ENCODE assay signal across 29 cellular contexts in the genomic region with DNA sequence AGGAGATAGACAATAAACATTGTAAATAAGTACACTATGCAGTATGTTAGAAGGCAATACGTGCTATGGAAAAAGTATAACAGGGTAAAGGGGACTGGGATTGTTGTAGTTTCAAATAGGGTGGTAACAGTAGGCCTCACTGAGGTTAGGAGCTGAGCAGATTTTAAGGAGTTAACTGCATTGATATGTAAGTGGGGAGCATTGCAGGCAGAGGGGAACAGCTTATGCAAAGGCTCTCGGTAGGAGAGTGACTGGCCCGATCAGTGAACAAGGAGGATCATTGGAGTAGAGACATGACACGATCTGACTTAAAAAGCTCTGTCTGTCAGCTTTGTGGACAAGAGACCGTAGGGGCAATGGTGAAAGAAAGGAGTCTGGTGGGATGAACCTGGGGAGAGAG.
"Had no signal": no experiment of that assay in that cellular context is flagged by ENCODE, and none has a peak within 500 bp of the region (broad histone marks: within the 10 kb centered on the region; RNA-seq: fewer than 3 reads in every experiment).

No MANE protein-coding gene starts in this region.

- H3K27me3 ChIP-seq: breast epithelium, SJCRH30 had no signal

- H3K4me1 ChIP-seq: breast epithelium, SJCRH30 had no signal

- H3K36me3 ChIP-seq: breast epithelium had no signal

- H3K4me2 ChIP-seq: SK-N-SH had no signal

- ATAC-seq: activated CD4-positive, CD25-positive, alpha-beta regulatory T cell treated with anti-CD3 and anti-CD28 coated beads, Interleukin-2, amount 50 U/mL, for 24 hours; activated CD8-positive, alpha-beta T cell treated with anti-CD3 and anti-CD28 coated beads for 36 hours; activated T-cell treated with anti-CD3 and anti-CD28 coated beads, Interleukin-2, amount 50 U/mL, for 72 hours; Panc1; Right ventricle myocardium inferior had no signal

- DNase-seq: activated CD4-positive, alpha-beta T cell treated with anti-CD3 and anti-CD28 coated beads for 4 hours; activated CD8-positive, alpha-beta memory T cell treated with anti-CD3 and anti-CD28 coated beads, Interleukin-2, amount 50 U/mL, for 4 hours; activated CD8-positive, alpha-beta T cell treated with anti-CD3 and anti-CD28 coated beads for 36 hours; activated gamma-delta T cell treated with Interleukin-2 at 50 U/mL for 16 hours; activated naive CD4-positive, alpha-beta T cell treated with anti-CD3 and anti-CD28 coated beads, Interleukin-2, amount 10 ng/mL, durations not matched to agents 7 days and 5 days; activated naive CD8-positive, alpha-beta T cell treated with anti-CD3 and anti-CD28 coated beads, Interleukin-2, amount 10 ng/mL, durations not matched to agents 7 days and 5 days; activated T-cell treated with anti-CD3 and anti-CD28 coated beads, Interleukin-2, amount 50 U/mL, for 72 hours; aorta; caudate nucleus; Kasumi-1; NCI-H1417; NCI-H1694; NCI-H2029; NCI-H2107; NCI-H2171 treated with DMSO at 0.1 percent for 48 hours; NCI-H226; NCI-H526; NCI-H82; OCI-M1; RPMI8226; SJCRH30; SK-N-SH; T-helper 1 cell had no signal

- H3K9me3 Mint-ChIP-seq: activated CD8-positive, alpha-beta T cell treated with anti-CD3 and anti-CD28 coated beads for 36 hours; activated naive CD4-positive, alpha-beta T cell treated with anti-CD3 and anti-CD28 coated beads, Interleukin-2, amount 10 ng/mL, durations not matched to agents 7 days and 5 days; activated T-cell treated with anti-CD3 and anti-CD28 coated beads, Interleukin-2, amount 50 U/mL, for 72 hours; activated T-helper 2 cell treated with anti-CD3 and anti-CD28 coated beads, Interferon-gamma antibody, Interleukin-2, Interleukin-4, amounts not matched to agents 10 μg/mL and 5 μg/mL and 100 μg/mL, durations not matched to agents 14 hours and 24 hours and 36 hours had no signal

- H3K27me3 Mint-ChIP-seq: activated CD8-positive, alpha-beta T cell treated with anti-CD3 and anti-CD28 coated beads for 36 hours; activated naive CD4-positive, alpha-beta T cell treated with anti-CD3 and anti-CD28 coated beads, Interleukin-2, amount 10 ng/mL, durations not matched to agents 7 days and 5 days; activated naive CD8-positive, alpha-beta T cell treated with anti-CD3 and anti-CD28 coated beads, Interleukin-2, amount 10 ng/mL, durations not matched to agents 7 days and 5 days had no signal

- H3K27ac Mint-ChIP-seq: activated CD8-positive, alpha-beta T cell treated with anti-CD3 and anti-CD28 coated beads for 36 hours; activated naive CD4-positive, alpha-beta T cell treated with anti-CD3 and anti-CD28 coated beads, Interleukin-2, amount 10 ng/mL, durations not matched to agents 7 days and 5 days; activated naive CD8-positive, alpha-beta T cell treated with anti-CD3 and anti-CD28 coated beads, Interleukin-2, amount 10 ng/mL, durations not matched to agents 7 days and 5 days; activated T-cell treated with anti-CD3 and anti-CD28 coated beads, Interleukin-2, amount 50 U/mL, for 72 hours; activated T-helper 2 cell treated with anti-CD3 and anti-CD28 coated beads, Interferon-gamma antibody, Interleukin-2, Interleukin-4, amounts not matched to agents 10 μg/mL and 5 μg/mL and 100 μg/mL, durations not matched to agents 14 hours and 24 hours and 36 hours had no signal

- H3K4me3 ChIP-seq: breast epithelium, SJCRH30 had no signal

- H3K4me3 Mint-ChIP-seq: activated CD8-positive, alpha-beta T cell treated with anti-CD3 and anti-CD28 coated beads for 36 hours; activated naive CD4-positive, alpha-beta T cell treated with anti-CD3 and anti-CD28 coated beads, Interleukin-2, amount 10 ng/mL, durations not matched to agents 7 days and 5 days; activated naive CD8-positive, alpha-beta T cell treated with anti-CD3 and anti-CD28 coated beads, Interleukin-2, amount 10 ng/mL, durations not matched to agents 7 days and 5 days; activated T-cell treated with anti-CD3 and anti-CD28 coated beads, Interleukin-2, amount 50 U/mL, for 72 hours had no signal

- H3K27ac ChIP-seq: breast epithelium, SJCRH30, VCaP had no signal

- H3K9me3 ChIP-seq: breast epithelium, SJCRH30, SK-N-SH had no signal

- H3K4me1 Mint-ChIP-seq: activated naive CD4-positive, alpha-beta T cell treated with anti-CD3 and anti-CD28 coated beads, Interleukin-2, amount 10 ng/mL, durations not matched to agents 7 days and 5 days had no signal

- H3K9ac ChIP-seq: SK-N-SH had no signal
